Comparison of ENCODE assay signal across 8 cellular contexts in the genomic region with DNA sequence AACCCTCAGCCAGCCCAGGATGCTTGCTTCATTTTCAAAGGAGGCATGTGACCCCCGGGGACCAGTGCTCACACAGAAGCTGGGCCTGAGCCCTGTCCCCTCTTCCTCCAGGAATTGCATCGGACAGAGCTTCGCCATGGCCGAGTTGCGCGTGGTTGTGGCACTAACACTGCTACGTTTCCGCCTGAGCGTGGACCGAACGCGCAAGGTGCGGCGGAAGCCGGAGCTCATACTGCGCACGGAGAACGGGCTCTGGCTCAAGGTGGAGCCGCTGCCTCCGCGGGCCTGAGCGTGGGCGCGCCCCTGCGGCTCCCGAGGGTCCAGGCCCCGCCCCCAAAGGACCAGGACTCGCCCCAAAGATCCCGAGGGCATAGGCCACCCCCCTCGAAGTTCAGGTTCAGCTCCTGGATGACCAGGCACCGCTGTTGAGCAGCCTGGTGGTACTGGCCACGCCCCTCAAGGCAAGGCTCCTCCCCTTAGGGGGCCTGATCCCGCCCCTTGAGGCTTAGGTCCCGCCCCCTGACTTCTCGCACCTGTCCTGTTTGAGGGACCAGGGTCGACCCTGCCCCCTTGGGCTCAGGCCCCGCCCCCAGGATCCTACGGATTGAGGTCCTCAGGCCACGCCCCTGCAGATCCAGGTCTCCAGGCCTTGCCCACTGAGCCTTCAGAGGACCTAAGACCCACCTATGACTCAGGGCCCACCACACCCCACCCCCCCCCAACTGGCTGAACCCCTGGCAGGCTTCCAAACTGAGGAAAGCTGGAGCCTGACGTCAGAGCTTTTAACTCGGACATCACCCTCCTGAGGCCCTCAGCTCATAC.
DNase-seq lines count a peak whose midpoint lies in the region; ATAC-seq and TF ChIP-seq lines count a peak whose summit lies in the region.

No MANE protein-coding gene starts in this region.

- ATAC-seq in GM18870 (IDR thresholded peaks at IDR 0.05; ENCODE audit: unreplicated experiment): no peak
- ATAC-seq in GM21717 (IDR thresholded peaks at IDR 0.05; ENCODE audit: unreplicated experiment): no peak

- peak overlapping the region; percentile 36 for H2AFZ ChIP-seq in ACC112 (ENCODE audit: low read length, unreplicated experiment)

- peak; percentile 4 for TF ChIP-seq CTCF in HFF-Myc (IDR thresholded peaks at IDR 0.05; ENCODE audit: low read depth, low read length, missing control alignments)
- no peak for TF ChIP-seq CTCF in epithelial cell of esophagus (IDR thresholded peaks at IDR 0.05; ENCODE audit: insufficient read depth, low read depth, low read length, missing control alignments)

- H3K4me3 ChIP-seq in ACC112 (ENCODE audit: low read depth, low read length): peak overlapping the region; percentile 61
- no peak overlapping the region for H3K4me3 ChIP-seq in HFF-Myc (replicated peaks; ENCODE audit: low read depth, low read length)
- peak overlapping the region; percentile 7 for H3K4me3 ChIP-seq in epithelial cell of esophagus (ENCODE audit: low read length)
- H3K4me3 ChIP-seq in skeletal muscle cell (ENCODE audit: low read depth, low read length): peak overlapping the region; percentile 17

- H3K36me3 ChIP-seq in ACC112 (ENCODE audit: insufficient read depth, low read length): no peaks in the 10 kb centered on the region

- no peaks in the 10 kb centered on the region for H3K4me1 ChIP-seq in ACC112 (ENCODE audit: control insufficient read depth, insufficient read depth, low read length, unreplicated experiment)

- DNase-seq in HFF-Myc (ENCODE audit: extremely low read depth, low read depth) (no peak), epithelial cell of esophagus (ENCODE audit: low read depth) (no peak), skeletal muscle cell (ENCODE audit: low read depth) (no peak), midbrain (lab: John Stamatoyannopoulos, UW) (no peak)
- DNase-seq in activated CD4-positive, alpha-beta T cell treated with anti-CD3 and anti-CD28 coated beads, Interleukin-2, amount 50 U/mL, for 24 hours (ENCODE audit: low read depth in 1 of 2, low spot score in 1 of 2): peak; percentile 43 to 50

- H3K27ac ChIP-seq in ACC112 (ENCODE audit: low read depth, low read length): no peak overlapping the region

- no peaks in the 10 kb centered on the region for H3K79me2 ChIP-seq in ACC112 (ENCODE audit: control insufficient read depth, insufficient read depth, low read length, unreplicated experiment)

- H3K27me3 ChIP-seq in ACC112 (ENCODE audit: insufficient read depth, low read length): no peaks in the 10 kb centered on the region

Comparison
In these comparisons a context has a peak if more than half of its experiments do, and no peak if none do; other contexts are left out.
1. DNase-seq: peak in activated CD4-positive, alpha-beta T cell treated with anti-CD3 and anti-CD28 coated beads, Interleukin-2, amount 50 U/mL, for 24 hours (2 of 2); none in HFF-Myc (single experiment), epithelial cell of esophagus (single experiment), skeletal muscle cell (single experiment) and midbrain (single experiment).